In genomic region chr2:113131343-113131933, GRCh38 we compare ENCODE assay signal across 18 cellular contexts. TPM values are rescaled to one million over a fixed set of nuclear protein-coding genes. Genes with fewer than 3 reads are reported as not detected.
DNase-seq lines count a peak whose midpoint lies in the region; ATAC-seq, FAIRE-seq and TF ChIP-seq lines count a peak whose summit lies in the region.
"Had no signal": no experiment of that assay in that cellular context is flagged by ENCODE, and none has a peak within 500 bp of the region (broad histone marks: within the 10 kb centered on the region; RNA-seq: fewer than 3 reads in every experiment).

No MANE protein-coding gene starts in this region.

- peaks cover 0 to 2% (median 0%) of the 10 kb centered on the region in 3 donors for H3K27me3 Mint-ChIP-seq in CD14-positive monocyte (ENCODE audit: low read depth in 3 of 3)
- no peaks in the 10 kb centered on the region for H3K27me3 Mint-ChIP-seq in central memory CD8-positive, alpha-beta T cell

- H3K4me1 Mint-ChIP-seq in CD14-positive monocyte: peaks cover 63% of the 10 kb centered on the region
- H3K4me1 Mint-ChIP-seq in central memory CD8-positive, alpha-beta T cell: peaks cover 8% of the 10 kb centered on the region

- DNase-seq in CD14-positive monocyte (ENCODE audit: low spot score): no peak
- no peak for DNase-seq in GM12892 (ENCODE audit: insufficient read length)
- DNase-seq in central memory CD8-positive, alpha-beta T cell (ENCODE audit: low spot score in 2 of 2): no peak
- DNase-seq in islet precursor cell: peak; percentile 37
- no peak for DNase-seq in DMS114 treated with DMSO at 0.1 percent for 48 hours (lab: John Stamatoyannopoulos, UW; ENCODE audit: unreplicated experiment)
- no peak for DNase-seq in NCI-H524 (lab: John Stamatoyannopoulos, UW)
- DNase-seq: BE2C; CD8-positive, alpha-beta T cell; COR-L47; DND-41; GDM1; HCEC 1CT; HFFc6 had no signal

- intact Hi-C loops in CD14-positive monocyte (cut with micrococcal nuclease): no loop called here

- peaks cover 0 to 4% (median 0%) of the 10 kb centered on the region in 7 donors for H3K9me3 Mint-ChIP-seq in CD14-positive monocyte
- no peaks in the 10 kb centered on the region for H3K9me3 Mint-ChIP-seq in central memory CD8-positive, alpha-beta T cell
- H3K9me3 Mint-ChIP-seq: CD8-positive, alpha-beta T cell; HFFc6 had no signal

- no peak for TF ChIP-seq CTCF in CD14-positive monocyte (IDR thresholded peaks at IDR 0.05)

- peak; percentile 5 for FAIRE-seq in GM12892 (lab: Jason Lieb, UNC)
- FAIRE-seq: A549, D721Med, GM18507 had no signal

- no peak for ATAC-seq in central memory CD8-positive, alpha-beta T cell (replicated peaks; ENCODE audit: extremely low read depth, poor library complexity, severe bottlenecking)
- ATAC-seq in HG03097 (IDR thresholded peaks at IDR 0.05; ENCODE audit: low FRiP score, unreplicated experiment): no peak
- ATAC-seq: A549; CD8-positive, alpha-beta T cell had no signal

- no peak overlapping the region for H3K4me3 Mint-ChIP-seq in CD14-positive monocyte
- H3K4me3 Mint-ChIP-seq in central memory CD8-positive, alpha-beta T cell: no peak overlapping the region
- H3K4me3 Mint-ChIP-seq: CD8-positive, alpha-beta T cell; HFFc6 had no signal

- no peak for TF ChIP-seq POLR2A in GM12892 (IDR thresholded peaks at IDR 0.05; ENCODE audit: low read depth, low read length)

- H3K36me3 Mint-ChIP-seq in CD14-positive monocyte: peaks cover 50 to 57% of the 10 kb centered on the region in 2 donors
- H3K36me3 Mint-ChIP-seq in central memory CD8-positive, alpha-beta T cell (ENCODE audit: insufficient read depth): no peaks in the 10 kb centered on the region
- H3K36me3 Mint-ChIP-seq: CD8-positive, alpha-beta T cell had no signal

- peak overlapping the region in 6 of 7 donors; percentile 2 to 78 (median 38) for H3K27ac Mint-ChIP-seq in CD14-positive monocyte
- H3K27ac Mint-ChIP-seq in central memory CD8-positive, alpha-beta T cell (ENCODE audit: low read depth): peak overlapping the region; percentile 44
- H3K27ac Mint-ChIP-seq: CD8-positive, alpha-beta T cell; HFFc6 had no signal

RNA-seq across cellular contexts. Expression of gene IL1RN, which starts 4.0 kb away (rescaled TPM):
- polyA plus RNA-seq in CD14-positive monocyte: 100 to 1,000 TPM in 1 of 2 donors, 10 to 100 TPM in 1; 92.0 to 109 TPM
- not detected for polyA plus RNA-seq in GM12892 (2012; ENCODE audit: missing spikeins)
- polyA plus RNA-seq: AG04450 had no signal

RNA-seq across cellular contexts. Expression of gene PSD4, which starts 42.3 kb away (rescaled TPM):
- 10 to 100 TPM; 11.0 to 18.2 TPM for polyA plus RNA-seq in CD14-positive monocyte
- 34.7 TPM for polyA plus RNA-seq in GM12892 (2012; ENCODE audit: missing spikeins)
